9 cellular contexts compared by ENCODE assay signal in genomic region chr7:150937848-150938561, GRCh38. TPM values are rescaled to one million over a fixed set of nuclear protein-coding genes. Genes with fewer than 3 reads are reported as not detected.
A peak's percentile ranks its signal among the peaks of the same experiment; 100 is the strongest.
DNase-seq lines count a peak whose midpoint lies in the region; ATAC-seq and TF ChIP-seq lines count a peak whose summit lies in the region.
"Had no signal": no experiment of that assay in that cellular context is flagged by ENCODE, and none has a peak within 500 bp of the region (broad histone marks: within the 10 kb centered on the region; RNA-seq: fewer than 3 reads in every experiment).

No MANE protein-coding gene starts in this region.

- no peak for TF ChIP-seq CTCF in BJ (IDR thresholded peaks at IDR 0.05; ENCODE audit: insufficient read depth, low read depth, low read length)

- no peak for ATAC-seq in GM18517 (IDR thresholded peaks at IDR 0.05; ENCODE audit: unreplicated experiment)
- no peak for ATAC-seq in HG02884 (IDR thresholded peaks at IDR 0.05; ENCODE audit: unreplicated experiment)

- no peaks in the 10 kb centered on the region for H3K36me3 ChIP-seq in BJ (ENCODE audit: control insufficient read depth, insufficient read depth, low read length)

- CTCF ChIA-PET in BJ (lab: Yijun Ruan, JAX): interaction anchor here (0.8 to 1.5 kb wide), 4 partner anchors 25 to 80 kb away, joined by 3 to 5 read pairs (median 4); no protein-coding TSS in a partner anchor

- POLR2A ChIA-PET in BJ (lab: Charles Lee): no interaction called here

- 0 out of 2 replicates have a peak, but pooled peaks cover 2% of the 10 kb centered on the region for H3K27me3 ChIP-seq in BJ (ENCODE audit: control insufficient read depth, insufficient read depth, low read length)

- H3K4me3 ChIP-seq in BJ (ENCODE audit: low read depth, low read length): no peak overlapping the region
- H3K4me3 ChIP-seq: dorsolateral prefrontal cortex had no signal

- peak; percentile 4 for DNase-seq in BJ (ENCODE audit: low read depth)
- DNase-seq in HT1080 (ENCODE audit: low read depth): peak; percentile 80
- DNase-seq in activated CD4-positive, alpha-beta T cell treated with anti-CD3 and anti-CD28 coated beads, Interleukin-2, amount 50 U/mL, for 48 hours: peak; percentile 46 to 51
- peak; percentile 48 for DNase-seq in left kidney (ENCODE audit: low read depth, low spot score)
- no peak for DNase-seq in NOMO-1 treated with DMSO at 0.1 percent for 48 hours (lab: John Stamatoyannopoulos, UW; ENCODE audit: unreplicated experiment)
- DNase-seq in NCI-H1694 (lab: John Stamatoyannopoulos, UW): no peak

RNA-seq across cellular contexts. Expression of gene KCNH2, which starts 40.1 kb away (rescaled TPM):
- 0.02 and 0.06 TPM in 2 replicates for polyA plus RNA-seq in BJ (2011; rRNA removed)
- polyA minus RNA-seq in BJ (2011; rRNA and poly(A)+ RNA removed): 0.05 TPM in 1 of 2 replicates, not detected in the other
- total RNA-seq in HT1080 (2014; rRNA removed; shearing (Covaris generic)): 0.34 and 0.47 TPM in 2 replicates
- 0.03 TPM in 1 of 2 replicates, not detected in the other for polyA plus RNA-seq in HT1080 (2015; cell fraction: cytosol; rRNA removed)
- not detected in 2 replicates for polyA plus RNA-seq in HT1080 (2015; cell fraction: nucleus; rRNA removed)

RNA-seq across cellular contexts. Expression of gene NOS3, which starts 52.8 kb away (rescaled TPM):
- polyA plus RNA-seq in BJ (2011; rRNA removed): 0.60 and 1.3 TPM in 2 replicates
- 0.36 and 1.5 TPM in 2 replicates for polyA minus RNA-seq in BJ (2011; rRNA and poly(A)+ RNA removed)
- total RNA-seq in HT1080 (2014; rRNA removed; shearing (Covaris generic)): 71.5 and 94.6 TPM in 2 replicates
- polyA plus RNA-seq in HT1080 (2015; cell fraction: cytosol; rRNA removed): 101 and 110 TPM in 2 replicates
- 39.0 and 43.6 TPM in 2 replicates for polyA plus RNA-seq in HT1080 (2015; cell fraction: nucleus; rRNA removed)

Comparison
In these comparisons a context has a peak if more than half of its experiments do, and no peak if none do; other contexts are left out.
1. DNase-seq: peak in BJ (single experiment), HT1080 (single experiment), activated CD4-positive, alpha-beta T cell treated with anti-CD3 and anti-CD28 coated beads, Interleukin-2, amount 50 U/mL, for 48 hours (2 of 2) and left kidney (single experiment); none in NOMO-1 treated with DMSO at 0.1 percent for 48 hours (single experiment) and NCI-H1694 (single experiment).